Comparison of ENCODE assay signal across 8 cellular contexts in genomic region chr6:2999621-3000455, GRCh38. TPM values are rescaled to one million over a fixed set of nuclear protein-coding genes. Genes with fewer than 3 reads are reported as not detected.
DNase-seq lines count a peak whose midpoint lies in the region; ATAC-seq and TF ChIP-seq lines count a peak whose summit lies in the region.

Gene NQO2, plus strand, starts transcription at chr6:2999894. Its CDS starts 6,659 bp downstream, at chr6:3006553.

- H3K36me3 Mint-ChIP-seq in HFFc6 (ENCODE audit: low read depth) (no peaks in the 10 kb centered on the region; the same call in 1 of the 2 replicates), type B pancreatic cell (peaks cover 5% of the 10 kb centered on the region)

- H3K4me1 Mint-ChIP-seq in HFFc6 (ENCODE audit: low read depth) (peaks cover 35% of the 10 kb centered on the region), type B pancreatic cell (ENCODE audit: unreplicated experiment) (peaks cover 19% of the 10 kb centered on the region)

- peaks cover 0 to 45% (median 26%) of the 10 kb centered on the region in 9 donors for H3K4me1 ChIP-seq in heart right ventricle

- peaks cover 0 to 29% (median 0%) of the 10 kb centered on the region in 9 donors for H3K36me3 ChIP-seq in heart right ventricle

- H3K9me3 ChIP-seq in heart right ventricle = no peaks in the 10 kb centered on the region

- H3K27me3 Mint-ChIP-seq in HFFc6 (ENCODE audit: insufficient read depth) (no peaks in the 10 kb centered on the region), type B pancreatic cell (no peaks in the 10 kb centered on the region)

- H3K9me3 Mint-ChIP-seq in HFFc6 = no peaks in the 10 kb centered on the region
- no peaks in the 10 kb centered on the region for H3K9me3 Mint-ChIP-seq in type B pancreatic cell

- H3K27ac Mint-ChIP-seq in HFFc6 = peak within 1 kb of the TSS; percentile 74
- peak within 1 kb of the TSS; percentile 94 for H3K27ac Mint-ChIP-seq in type B pancreatic cell

- H3K27me3 ChIP-seq in heart right ventricle = no peaks in the 10 kb centered on the region

- DNase-seq in GM12864 (ENCODE audit: low read depth) = no peak
- peak; percentile 73 for DNase-seq in HFFc6
- peak; percentile 78 for DNase-seq in NCI-H1048 (lab: John Stamatoyannopoulos, UW)
- DNase-seq in T-helper 1 cell = peak; percentile 81 to 90 (median 87)
- peak; percentile 91 to 97 for DNase-seq in heart right ventricle
- peak; percentile 96 for DNase-seq in posterior vena cava (ENCODE audit: low spot score)
- peak; percentile 95 for DNase-seq in type B pancreatic cell (ENCODE audit: extremely low spot score, unreplicated experiment)

- intact Hi-C loops in heart right ventricle (cut with DNase I) (loop anchor here in 8 of 10 donors (1.0 to 10.0 kb wide), 6 partner anchors 23 to 255 kb away; partner anchors contain the start of gene PSMG4 (in 3 of the 8)), posterior vena cava (cut with DNase I) (loop anchor here (2.0 kb wide), 2 partner anchors 23 to 55 kb away; no protein-coding TSS in a partner anchor)

- H3K4me3 ChIP-seq in GM12864 (ENCODE audit: low read depth, low read length) (peak within 1 kb of the TSS; percentile 58), heart right ventricle (peak within 1 kb of the TSS; percentile 74 to 93 (median 84))

- TF ChIP-seq CTCF in GM12864 (IDR thresholded peaks at IDR 0.05; ENCODE audit: low read depth, low read length, missing control alignments) (no peak), HFFc6 (IDR thresholded peaks at IDR 0.05) (0 out of 2 replicates have a peak, but pooled peaks have one; percentile 7), heart right ventricle (IDR thresholded peaks at IDR 0.05) (peak in 2 of 9 donors; percentile 6 to 18), type B pancreatic cell (conservative IDR thresholded peaks at IDR 0.05) (no peak)

- 2 to 4% (median 3%) methylated on average over 63 to 86 of the region's 86 CpGs for WGBS in adipose tissue, 3 donors
- WGBS in heart right ventricle, 2 donors = 4 to 6% methylated on average over 73 to 86 of the region's 86 CpGs

- H3K4me3 Mint-ChIP-seq in HFFc6 = peak within 1 kb of the TSS; percentile 89
- H3K4me3 Mint-ChIP-seq in type B pancreatic cell = peak within 1 kb of the TSS; percentile 93

- peak; percentile 93 to 96 (median 94) for ATAC-seq in heart right ventricle

- H3K27ac ChIP-seq in adipose tissue (ENCODE audit: low read depth, low read length) (peak within 1 kb of the TSS; percentile 77), heart right ventricle (peak within 1 kb of the TSS; percentile 73 to 95 (median 92))

RNA-seq across cellular contexts. Expression of gene NQO2, which starts in this region (rescaled TPM):
- 10 to 100 TPM; 28.9 to 48.6 (median 43.6) TPM for total RNA-seq in HFFc6 (2021; fragmentation: NEBNext Ultra II Directional; extraction: Animal tissue kit (Norgen Biotek cat#: 25700))
- 10 to 100 TPM; 20.1 to 99.5 (median 73.4) TPM for polyA plus RNA-seq in adipose tissue
- 10 to 100 TPM; 29.5 to 88.4 (median 48.2) TPM for total RNA-seq in heart right ventricle
- polyA plus RNA-seq in heart right ventricle = 100 to 1,000 TPM in 1 of 2 donors, 10 to 100 TPM in 1; 52.3 to 107 TPM
- 10 to 100 TPM; 27.7 to 42.4 TPM for total RNA-seq in posterior vena cava
- total RNA-seq in type B pancreatic cell (ENCODE audit: low replicate concordance) = 19.1 and 19.5 TPM in 2 replicates
